ENCODE assay signal across 22 cellular contexts in genomic region chr12:27396416-27396815, GRCh38. TPM values are rescaled to one million over a fixed set of nuclear protein-coding genes. Genes with fewer than 3 reads are reported as not detected.
"Had no signal": no experiment of that assay in that cellular context is flagged by ENCODE, and none has a peak within 500 bp of the region (broad histone marks: within the 10 kb centered on the region; RNA-seq: fewer than 3 reads in every experiment).

No MANE protein-coding gene starts in this region.

- DNase-seq: activated CD4-positive, alpha-beta T cell treated with anti-CD3 and anti-CD28 coated beads, Interleukin-2, amount 50 U/mL, for 1 hour; activated CD4-positive, CD25-positive, alpha-beta regulatory T cell treated with anti-CD3 and anti-CD28 coated beads, Interleukin-2, amount 50 U/mL, for 72 hours; activated CD8-positive, alpha-beta memory T cell treated with anti-CD3 and anti-CD28 coated beads, Interleukin-2, amount 50 U/mL, for 4 hours; activated effector memory CD4-positive, alpha-beta T cell treated with Interleukin-2 at 50 U/mL for 16 hours; activated naive CD4-positive, alpha-beta T cell treated with anti-CD3 and anti-CD28 coated beads, Interleukin-2, amount 50 U/mL, for 16 hours; activated T-cell treated with anti-CD3 and anti-CD28 coated beads, Interleukin-2, amount 50 U/mL, for 48 hours; colonic mucosa; gastrocnemius medialis; heart left ventricle; left ventricle myocardium inferior; mesenchymal stem cell; natural killer cell; stimulated activated CD4-positive, alpha-beta T cell treated with anti-CD3 and anti-CD28 coated beads, Interleukin-15, amount 100 ng/mL, for 24 hours; stimulated activated CD4-positive, alpha-beta T cell treated with anti-CD3 and anti-CD28 coated beads, Interleukin-2, amount 100 ng/mL, for 48 hours; stimulated activated naive CD8-positive, alpha-beta T cell treated with anti-CD3 and anti-CD28 coated beads, Interleukin-15, amount 100 ng/mL, for 72 hours; T1000 had no signal

- ATAC-seq: gastrocnemius medialis; heart left ventricle; natural killer cell; stimulated activated naive CD8-positive, alpha-beta T cell treated with anti-CD3 and anti-CD28 coated beads, Interleukin-15, amount 100 ng/mL, for 72 hours had no signal

- H3K4me3 ChIP-seq: ascending aorta, colonic mucosa, gastrocnemius medialis, heart left ventricle, left ventricle myocardium inferior, right atrium auricular region, skin epidermis, vagina had no signal

RNA-seq across cellular contexts. Expression of gene SMCO2, which starts 50.1 kb away (rescaled TPM):
- total RNA-seq: ascending aorta, epithelial cell of proximal tubule, gastrocnemius medialis, left ventricle myocardium inferior, natural killer cell, right atrium auricular region, temporal lobe, vagina had no signal
